10 cellular contexts compared by ENCODE assay signal in the genomic region with DNA sequence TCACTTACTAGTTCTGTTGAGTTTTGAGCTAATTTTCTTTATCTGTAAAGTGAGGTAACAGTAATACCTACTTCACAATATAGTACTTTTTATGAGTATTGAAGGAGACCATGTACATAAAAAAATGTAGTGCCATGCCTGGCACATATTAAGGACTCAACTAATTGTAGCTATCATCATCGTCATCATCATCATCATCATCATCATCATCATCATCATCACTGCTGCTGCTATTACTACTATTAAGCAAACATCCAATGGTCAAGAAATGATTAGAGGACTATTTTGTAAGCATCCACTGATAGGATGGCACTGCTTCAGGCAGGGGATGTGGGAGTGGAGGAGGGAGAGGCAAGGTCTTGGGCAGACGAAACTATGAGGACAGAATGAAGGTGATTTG. TPM values are rescaled to one million over a fixed set of nuclear protein-coding genes. Genes with fewer than 3 reads are reported as not detected.
"Had no signal": no experiment of that assay in that cellular context is flagged by ENCODE, and none has a peak within 500 bp of the region (broad histone marks: within the 10 kb centered on the region; RNA-seq: fewer than 3 reads in every experiment).

No MANE protein-coding gene starts in this region.

- H3K9me3 ChIP-seq: HAP-1 had no signal

- H3K4me3 Mint-ChIP-seq: IgD-negative memory B cell had no signal

- ATAC-seq: HCT116 had no signal

- H3K36me3 ChIP-seq: HAP-1 had no signal

- H3K36me3 Mint-ChIP-seq: IgD-negative memory B cell had no signal

- H3K9ac ChIP-seq: GM23248 had no signal

- DNase-seq: GM23248, GOT3, H7, KBM-7 had no signal

- H3K27ac ChIP-seq: GM23248 had no signal

- H3K4me1 ChIP-seq: HAP-1 had no signal

- H2AFZ ChIP-seq: GM23248 had no signal

- H3K4me3 ChIP-seq: GM23248, HAP-1 had no signal

- FAIRE-seq: HTR-8/SVneo had no signal

- H3K4me1 Mint-ChIP-seq: IgD-negative memory B cell had no signal

- H3K27ac Mint-ChIP-seq: IgD-negative memory B cell had no signal

RNA-seq across cellular contexts. Expression of a gene that starts 47.4 kb away (rescaled TPM):
- total RNA-seq: GM23248, H4, H7, HT-29 had no signal
- polyA plus RNA-seq: GM23248 had no signal
